In genomic region chr10:68043030-68043429, GRCh38 we compare ENCODE assay signal across 15 cellular contexts. TPM values are rescaled to one million over a fixed set of nuclear protein-coding genes. Genes with fewer than 3 reads are reported as not detected.
A peak's percentile ranks its signal among the peaks of the same experiment; 100 is the strongest.
DNase-seq lines count a peak whose midpoint lies in the region; ATAC-seq, FAIRE-seq and TF ChIP-seq lines count a peak whose summit lies in the region.
"Had no signal": no experiment of that assay in that cellular context is flagged by ENCODE, and none has a peak within 500 bp of the region (broad histone marks: within the 10 kb centered on the region; RNA-seq: fewer than 3 reads in every experiment).

No MANE protein-coding gene starts in this region.

- H2AK9ac ChIP-seq in IMR-90 (replicated peaks; ENCODE audit: low read depth, low read length, poor library complexity), result no peak overlapping the region

- H3K4ac ChIP-seq in IMR-90 (ENCODE audit: low read depth, low read length), result no peak overlapping the region

- H4K91ac ChIP-seq in IMR-90 (ENCODE audit: insufficient read depth, low read depth, low read length), result no peak overlapping the region

- CTCF ChIA-PET in IMR-90 (lab: Yijun Ruan, JAX), result interaction anchor here (1.4 kb wide), 1 partner anchor 10 kb away, joined by 4 read pairs; no protein-coding TSS in a partner anchor

- no peak overlapping the region for H2BK20ac ChIP-seq in IMR-90 (ENCODE audit: low read depth, low read length)

- peaks cover 27% of the 10 kb centered on the region for H3K36me3 Mint-ChIP-seq in stimulated activated naive CD8-positive, alpha-beta T cell treated with anti-CD3 and anti-CD28 coated beads, Interleukin-15, Interleukin-2, amounts not matched to agents 100 ng/mL and 50 ng/mL, for 24 hours (ENCODE audit: low read depth)

- peaks cover 45% of the 10 kb centered on the region for H4K20me1 ChIP-seq in IMR-90 (ENCODE audit: insufficient read depth, low read length)
- H4K20me1 ChIP-seq: BLaER1 had no signal

- no peak overlapping the region for H2BK120ac ChIP-seq in IMR-90 (ENCODE audit: low read depth, low read length)

- H3K18ac ChIP-seq in IMR-90 (ENCODE audit: low read depth, low read length), result no peak overlapping the region

- no peak overlapping the region for H4K8ac ChIP-seq in IMR-90 (ENCODE audit: low read depth in 2 of 2, low read length in 2 of 2)

- peak overlapping the region; percentile 23 for H3K4me3 Mint-ChIP-seq in stimulated activated naive CD8-positive, alpha-beta T cell treated with anti-CD3 and anti-CD28 coated beads, Interleukin-15, Interleukin-2, amounts not matched to agents 100 ng/mL and 50 ng/mL, for 24 hours
- H3K4me3 Mint-ChIP-seq in stimulated activated naive CD8-positive, alpha-beta T cell treated with anti-CD3 and anti-CD28 coated beads, Interleukin-15, amount 100 ng/mL, for 72 hours, result no peak overlapping the region
- H3K4me3 Mint-ChIP-seq: activated naive CD4-positive, alpha-beta T cell treated with anti-CD3 and anti-CD28 coated beads, Interleukin-2, amount 10 ng/mL, durations not matched to agents 7 days and 5 days had no signal

- no peak for TF ChIP-seq POLR2A in IMR-90 (IDR thresholded peaks at IDR 0.05; ENCODE audit: low read depth, low read length)

- BruUV-seq in IMR-90 (replicated peaks; lab: Mats Ljungman, UMichigan), result no TSS peak

- no peaks in the 10 kb centered on the region for H3K27me3 ChIP-seq in IMR-90 (ENCODE audit: control insufficient read depth, insufficient read depth, low read length)
- no peaks in the 10 kb centered on the region for H3K27me3 ChIP-seq in ascending aorta
- H3K27me3 ChIP-seq: BLaER1, heart left ventricle had no signal

- peak; percentile 62 for FAIRE-seq in colon (lab: Jason Lieb, UNC)
- FAIRE-seq: K562 had no signal

- H3K27me3 Mint-ChIP-seq in stimulated activated naive CD8-positive, alpha-beta T cell treated with anti-CD3 and anti-CD28 coated beads, Interleukin-15, Interleukin-2, amounts not matched to agents 100 ng/mL and 50 ng/mL, for 24 hours, result no peaks in the 10 kb centered on the region
- H3K27me3 Mint-ChIP-seq in stimulated activated naive CD8-positive, alpha-beta T cell treated with anti-CD3 and anti-CD28 coated beads, Interleukin-15, amount 100 ng/mL, for 72 hours, result no peaks in the 10 kb centered on the region
- H3K27me3 Mint-ChIP-seq: activated naive CD4-positive, alpha-beta T cell treated with anti-CD3 and anti-CD28 coated beads, Interleukin-2, amount 10 ng/mL, durations not matched to agents 7 days and 5 days had no signal

- dilution Hi-C loops in IMR-90 (cut with HindIII; ENCODE audit: low sequenced_read_pairs, unreplicated experiment), result no loop called here

- no peak for DNase-seq in stimulated activated naive CD8-positive, alpha-beta T cell treated with anti-CD3 and anti-CD28 coated beads, Interleukin-15, amount 100 ng/mL, for 72 hours
- peak; percentile 60 for DNase-seq in IMR-90
- no peak for DNase-seq in NCI-H2171 (lab: John Stamatoyannopoulos, UW)
- no peak for DNase-seq in amygdala (lab: John Stamatoyannopoulos, UW)
- DNase-seq in ascending aorta (ENCODE audit: low spot score in 2 of 2), result no peak
- DNase-seq: activated naive CD4-positive, alpha-beta T cell treated with anti-CD3 and anti-CD28 coated beads, Interleukin-2, amount 10 ng/mL, durations not matched to agents 7 days and 5 days; heart left ventricle; NCI-H1105 treated with DMSO at 0.1 percent for 48 hours; NCI-H2227 treated with DMSO at 0.1 percent for 48 hours had no signal

- peaks cover 36% of the 10 kb centered on the region for H3K4me1 Mint-ChIP-seq in stimulated activated naive CD8-positive, alpha-beta T cell treated with anti-CD3 and anti-CD28 coated beads, Interleukin-15, Interleukin-2, amounts not matched to agents 100 ng/mL and 50 ng/mL, for 24 hours (ENCODE audit: low read depth)
- H3K4me1 Mint-ChIP-seq in stimulated activated naive CD8-positive, alpha-beta T cell treated with anti-CD3 and anti-CD28 coated beads, Interleukin-15, amount 100 ng/mL, for 72 hours, result peaks cover 35% of the 10 kb centered on the region

- no peak overlapping the region for H3K4me2 ChIP-seq in IMR-90 (ENCODE audit: low read depth, low read length)
- H3K4me2 ChIP-seq: BLaER1 had no signal

- no peak overlapping the region for H3K56ac ChIP-seq in IMR-90 (ENCODE audit: extremely low read depth, insufficient read depth, low read length)

- no peak for TF ChIP-seq CTCF in IMR-90 (conservative IDR thresholded peaks at IDR 0.05; ENCODE audit: low read depth, low read length)
- no peak for TF ChIP-seq CTCF in ascending aorta (IDR thresholded peaks at IDR 0.05)

- intact Hi-C loops in IMR-90 (cut with micrococcal nuclease), result no loop called here
- intact Hi-C loops in ascending aorta (cut with DNase I), result no loop called here

- H2AFZ ChIP-seq in IMR-90 (replicated peaks; ENCODE audit: low read length, poor library complexity), result no peak overlapping the region

- H3K9ac ChIP-seq in IMR-90 (ENCODE audit: low read depth, low read length), result no peak overlapping the region
- H3K9ac ChIP-seq: BLaER1 had no signal

- H3K9me3 Mint-ChIP-seq in stimulated activated naive CD8-positive, alpha-beta T cell treated with anti-CD3 and anti-CD28 coated beads, Interleukin-15, Interleukin-2, amounts not matched to agents 100 ng/mL and 50 ng/mL, for 24 hours, result no peaks in the 10 kb centered on the region
- H3K9me3 Mint-ChIP-seq in stimulated activated naive CD8-positive, alpha-beta T cell treated with anti-CD3 and anti-CD28 coated beads, Interleukin-15, amount 100 ng/mL, for 72 hours, result no peaks in the 10 kb centered on the region
- H3K9me3 Mint-ChIP-seq: activated naive CD4-positive, alpha-beta T cell treated with anti-CD3 and anti-CD28 coated beads, Interleukin-2, amount 10 ng/mL, durations not matched to agents 7 days and 5 days had no signal

- POLR2A ChIA-PET in IMR-90 (lab: Charles Lee; ENCODE audit: unreplicated experiment), result no interaction called here

- no peak overlapping the region for H3K27ac Mint-ChIP-seq in stimulated activated naive CD8-positive, alpha-beta T cell treated with anti-CD3 and anti-CD28 coated beads, Interleukin-15, Interleukin-2, amounts not matched to agents 100 ng/mL and 50 ng/mL, for 24 hours
- H3K27ac Mint-ChIP-seq in stimulated activated naive CD8-positive, alpha-beta T cell treated with anti-CD3 and anti-CD28 coated beads, Interleukin-15, amount 100 ng/mL, for 72 hours, result peak overlapping the region in 1 of 2 donors; percentile 3
- H3K27ac Mint-ChIP-seq: activated naive CD4-positive, alpha-beta T cell treated with anti-CD3 and anti-CD28 coated beads, Interleukin-2, amount 10 ng/mL, durations not matched to agents 7 days and 5 days had no signal

- H3K4me3 ChIP-seq in IMR-90 (ENCODE audit: insufficient read depth, low read depth, low read length), result no peak overlapping the region
- H3K4me3 ChIP-seq in ascending aorta, result no peak overlapping the region
- H3K4me3 ChIP-seq: BLaER1, HAP-1, heart left ventricle, K562 had no signal

- H2AK5ac ChIP-seq in IMR-90 (ENCODE audit: low read depth, low read length), result no peak overlapping the region

- H3K36me3 ChIP-seq in IMR-90 (ENCODE audit: control insufficient read depth, insufficient read depth, low read length) (peaks cover 15% of the 10 kb centered on the region), ascending aorta (peaks cover 10% of the 10 kb centered on the region in 2 donors)

- in situ Hi-C loops in IMR-90 (cut with MboI; ENCODE audit: low sequenced_read_pairs), result no loop called here

- ATAC-seq in stimulated activated naive CD8-positive, alpha-beta T cell treated with anti-CD3 and anti-CD28 coated beads, Interleukin-15, amount 100 ng/mL, for 72 hours, result no peak
- ATAC-seq in IMR-90 (ENCODE audit: low read depth) (peak; percentile 42; the same call in 1 of the 2 replicates), HG02759 (IDR thresholded peaks at IDR 0.05; ENCODE audit: unreplicated experiment) (no peak)
- ATAC-seq: heart left ventricle, K562 had no signal

- H3K27ac ChIP-seq in IMR-90 (ENCODE audit: insufficient read depth, low read length) (no peak overlapping the region), ascending aorta (no peak overlapping the region)
- H3K27ac ChIP-seq: BLaER1, heart left ventricle had no signal

- H3K14ac ChIP-seq in IMR-90 (replicated peaks; ENCODE audit: low read depth, low read length), result no peak overlapping the region

- no peaks in the 10 kb centered on the region for H3K9me3 ChIP-seq in IMR-90 (ENCODE audit: control insufficient read depth, insufficient read depth, low read length)
- H3K9me3 ChIP-seq in ascending aorta, result no peaks in the 10 kb centered on the region
- H3K9me3 ChIP-seq: HAP-1, heart left ventricle had no signal

- peak overlapping the region; percentile 44 for H2BK5ac ChIP-seq in IMR-90 (ENCODE audit: low read depth, low read length, poor library complexity, severe bottlenecking)

- no peak overlapping the region for H2BK15ac ChIP-seq in IMR-90 (ENCODE audit: low read depth, low read length)

- no peak overlapping the region for H4K5ac ChIP-seq in IMR-90 (ENCODE audit: low read depth, low read length)

- no peak for TF ChIP-seq RAD21 in IMR-90 (IDR thresholded peaks at IDR 0.05; ENCODE audit: low read length)

- peaks cover 8% of the 10 kb centered on the region; the same call in 1 of the 2 replicates for H3K4me1 ChIP-seq in IMR-90 (ENCODE audit: control insufficient read depth, insufficient read depth, low read length)
- H3K4me1 ChIP-seq in ascending aorta, result no peaks in the 10 kb centered on the region
- H3K4me1 ChIP-seq: heart left ventricle had no signal

- peaks cover 35 to 53% of the 10 kb centered on the region in 2 experiments for H3K79me1 ChIP-seq in IMR-90 (ENCODE audit: low read depth in 1 of 2, low read length in 2 of 2)

- H3K23ac ChIP-seq in IMR-90 (ENCODE audit: low read depth, low read length), result no peak overlapping the region

- H3K9me1 ChIP-seq in IMR-90 (ENCODE audit: insufficient read depth, low read length), result peaks cover 22% of the 10 kb centered on the region

TF ChIP-seq in IMR-90, 13 proteins besides CTCF, POLR2A, EP300 and RAD21 (continues in another document):
- no peak for TF ChIP-seq MAFK (IDR thresholded peaks at IDR 0.05; ENCODE audit: low read depth, low read length)
- no peak for TF ChIP-seq BHLHE40 (IDR thresholded peaks at IDR 0.05; ENCODE audit: low read depth, low read length)
- no peak for TF ChIP-seq ELK1 (IDR thresholded peaks at IDR 0.05; ENCODE audit: borderline replicate concordance, low read depth, low read length)
- TF ChIP-seq MXI1 (IDR thresholded peaks at IDR 0.05; ENCODE audit: borderline replicate concordance, low read depth, low read length), result no peak

RNA-seq across cellular contexts. Expression of gene HERC4, which starts 32.1 kb away (rescaled TPM):
- total RNA-seq in IMR-90 (2012; rRNA removed) (92.8 and 177 TPM in 2 replicates), ascending aorta (15.0 TPM)
- 46.1 and 66.6 TPM in 2 replicates for polyA plus RNA-seq in IMR-90 (2012; rRNA removed)
- 4.9 and 7.2 TPM in 2 replicates for polyA plus RNA-seq in IMR-90 (2012; cell fraction: cytosol; rRNA removed)
- polyA plus RNA-seq in IMR-90 (2012; cell fraction: nucleus; rRNA removed; ENCODE audit: low replicate concordance), result 16.7 and 91.2 TPM in 2 replicates
